8 cellular contexts compared by ENCODE assay signal in genomic region chr6:35489995-35490791, GRCh38. TPM values are rescaled to one million over a fixed set of nuclear protein-coding genes. Genes with fewer than 3 reads are reported as not detected.
DNase-seq lines count a peak whose midpoint lies in the region; ATAC-seq and TF ChIP-seq lines count a peak whose summit lies in the region.

No MANE protein-coding gene starts in this region.

- TF ChIP-seq CTCF in left ventricle myocardium inferior (IDR thresholded peaks at IDR 0.05; ENCODE audit: borderline replicate concordance) (no peak), psoas muscle (IDR thresholded peaks at IDR 0.05) (no peak)

- peak; percentile 10; the same call in 1 of the 3 replicates for ATAC-seq in SK-N-SH treated with all-trans-retinoic acid at 6 μM for 48 hours
- ATAC-seq in psoas muscle: peak; percentile 75 to 88 (median 80)
- no peak for ATAC-seq in GM21367 (IDR thresholded peaks at IDR 0.05; ENCODE audit: unreplicated experiment)
- ATAC-seq in GM21576 (IDR thresholded peaks at IDR 0.05; ENCODE audit: unreplicated experiment): no peak
- no peak for ATAC-seq in HG02885 (IDR thresholded peaks at IDR 0.05; ENCODE audit: poor library complexity, unreplicated experiment)

- peak overlapping the region; percentile 87 for H3K27ac ChIP-seq in left ventricle myocardium inferior (replicated peaks)
- peak overlapping the region; percentile 74 for H3K27ac ChIP-seq in psoas muscle

- no peaks in the 10 kb centered on the region for H3K36me3 Mint-ChIP-seq in activated T-helper 1 cell treated with anti-CD3 and anti-CD28 coated beads, Interleukin-12 subunit alpha, Interleukin-12 subunit beta, Interleukin-2, Interleukin-4 antibody, amounts not matched to agents 30 ng/mL and 10 ng/mL and 1 ng/mL, durations not matched to agents 14 hours and 24 hours and 36 hours (ENCODE audit: low read depth)

- no peak overlapping the region for H3K27ac Mint-ChIP-seq in activated T-helper 1 cell treated with anti-CD3 and anti-CD28 coated beads, Interleukin-12 subunit alpha, Interleukin-12 subunit beta, Interleukin-2, Interleukin-4 antibody, amounts not matched to agents 30 ng/mL and 10 ng/mL and 1 ng/mL, durations not matched to agents 14 hours and 24 hours and 36 hours

- H3K27me3 ChIP-seq in left ventricle myocardium inferior (ENCODE audit: low read depth) (no peaks in the 10 kb centered on the region), psoas muscle (ENCODE audit: insufficient read depth in 3 of 3, low read length in 2 of 3) (no peaks in the 10 kb centered on the region)

- H3K36me3 ChIP-seq in left ventricle myocardium inferior (no peaks in the 10 kb centered on the region), psoas muscle (ENCODE audit: insufficient read depth in 1 of 2, low read depth in 1 of 2) (peaks cover 0 to 6% of the 10 kb centered on the region in 2 donors)

- H3K9me3 ChIP-seq in left ventricle myocardium inferior (replicated peaks): no peaks in the 10 kb centered on the region
- no peaks in the 10 kb centered on the region for H3K9me3 ChIP-seq in psoas muscle

- H3K4me1 ChIP-seq in left ventricle myocardium inferior (peaks cover 97% of the 10 kb centered on the region), psoas muscle (peaks cover 57% of the 10 kb centered on the region)

- H3K9me3 Mint-ChIP-seq in activated T-helper 1 cell treated with anti-CD3 and anti-CD28 coated beads, Interleukin-12 subunit alpha, Interleukin-12 subunit beta, Interleukin-2, Interleukin-4 antibody, amounts not matched to agents 30 ng/mL and 10 ng/mL and 1 ng/mL, durations not matched to agents 14 hours and 24 hours and 36 hours: no peaks in the 10 kb centered on the region

- H3K27me3 Mint-ChIP-seq in activated T-helper 1 cell treated with anti-CD3 and anti-CD28 coated beads, Interleukin-12 subunit alpha, Interleukin-12 subunit beta, Interleukin-2, Interleukin-4 antibody, amounts not matched to agents 30 ng/mL and 10 ng/mL and 1 ng/mL, durations not matched to agents 14 hours and 24 hours and 36 hours (ENCODE audit: insufficient read depth): peaks cover 1% of the 10 kb centered on the region

- peak; percentile 93 for DNase-seq in EH (ENCODE audit: low read depth)
- DNase-seq in left ventricle myocardium inferior: peak; percentile 88
- DNase-seq in psoas muscle: peak; percentile 79 to 88
- DNase-seq in activated T-helper 1 cell treated with anti-CD3 and anti-CD28 coated beads, Interleukin-12 subunit alpha, Interleukin-12 subunit beta, Interleukin-2, Interleukin-4 antibody, amounts not matched to agents 30 ng/mL and 10 ng/mL and 1 ng/mL, durations not matched to agents 14 hours and 24 hours and 36 hours (ENCODE audit: low spot score): no peak

- intact Hi-C loops in left ventricle myocardium inferior (cut with micrococcal nuclease) (no loop called here), psoas muscle (cut with DNase I) (no loop called here)
- intact Hi-C loops in activated T-helper 1 cell treated with anti-CD3 and anti-CD28 coated beads, Interleukin-12 subunit alpha, Interleukin-12 subunit beta, Interleukin-2, Interleukin-4 antibody, amounts not matched to agents 30 ng/mL and 10 ng/mL and 1 ng/mL, durations not matched to agents 14 hours and 24 hours and 36 hours (cut with micrococcal nuclease): no loop called here

- H3K4me3 Mint-ChIP-seq in activated T-helper 1 cell treated with anti-CD3 and anti-CD28 coated beads, Interleukin-12 subunit alpha, Interleukin-12 subunit beta, Interleukin-2, Interleukin-4 antibody, amounts not matched to agents 30 ng/mL and 10 ng/mL and 1 ng/mL, durations not matched to agents 14 hours and 24 hours and 36 hours: no peak overlapping the region

- peaks cover 5% of the 10 kb centered on the region for H3K4me1 Mint-ChIP-seq in activated T-helper 1 cell treated with anti-CD3 and anti-CD28 coated beads, Interleukin-12 subunit alpha, Interleukin-12 subunit beta, Interleukin-2, Interleukin-4 antibody, amounts not matched to agents 30 ng/mL and 10 ng/mL and 1 ng/mL, durations not matched to agents 14 hours and 24 hours and 36 hours (ENCODE audit: low read depth)

- WGBS in psoas muscle, 3 donors: 9 to 12% (median 10%) methylated on average over 23 to 28 of the region's 28 CpGs

- H3K4me3 ChIP-seq in left ventricle myocardium inferior: peak overlapping the region; percentile 54
- peak overlapping the region; percentile 49 for H3K4me3 ChIP-seq in psoas muscle

TF ChIP-seq in SK-N-SH treated with all-trans-retinoic acid at 6 μM for 48 hours, 23 proteins besides CTCF, POLR2A, EP300 and RAD21:
- TF ChIP-seq CSRNP3 (CRISPR knock-in tag; IDR thresholded peaks at IDR 0.05) (no peak), ZFP30 (CRISPR knock-in tag; IDR thresholded peaks at IDR 0.05) (no peak)

RNA-seq across cellular contexts. Expression of gene TEAD3, which starts 6.7 kb away (rescaled TPM):
- total RNA-seq in left ventricle myocardium inferior (28.0 TPM), psoas muscle (10 to 100 TPM; 23.0 to 44.3 (median 26.2) TPM)
- 10 to 100 TPM; 12.1 to 15.8 (median 14.5) TPM for polyA plus RNA-seq in psoas muscle
- 1.5 and 2.0 TPM in 2 replicates for total RNA-seq in activated T-helper 1 cell treated with anti-CD3 and anti-CD28 coated beads, Interleukin-12 subunit alpha, Interleukin-12 subunit beta, Interleukin-2, Interleukin-4 antibody, amounts not matched to agents 30 ng/mL and 10 ng/mL and 1 ng/mL, durations not matched to agents 14 hours and 24 hours and 36 hours

RNA-seq across cellular contexts. Expression of gene RPL10A, which starts 22.0 kb away (rescaled TPM):
- total RNA-seq in left ventricle myocardium inferior (552 TPM), psoas muscle (100 to 1,000 TPM; 668 to 832 (median 736) TPM)
- polyA plus RNA-seq in psoas muscle: 1,000 to 10,000 TPM in 2 of 3 donors, 100 to 1,000 TPM in 1; 918 to 1,629 (median 1,240) TPM
- total RNA-seq in activated T-helper 1 cell treated with anti-CD3 and anti-CD28 coated beads, Interleukin-12 subunit alpha, Interleukin-12 subunit beta, Interleukin-2, Interleukin-4 antibody, amounts not matched to agents 30 ng/mL and 10 ng/mL and 1 ng/mL, durations not matched to agents 14 hours and 24 hours and 36 hours: 1,580 and 1,584 TPM in 2 replicates

RNA-seq across cellular contexts. Expression of gene TULP1, which starts 22.5 kb away (rescaled TPM):
- total RNA-seq in left ventricle myocardium inferior (not detected), psoas muscle (not detected)
- under 1 TPM; 0.05 to 0.09 (median 0.08) TPM for polyA plus RNA-seq in psoas muscle
- total RNA-seq in activated T-helper 1 cell treated with anti-CD3 and anti-CD28 coated beads, Interleukin-12 subunit alpha, Interleukin-12 subunit beta, Interleukin-2, Interleukin-4 antibody, amounts not matched to agents 30 ng/mL and 10 ng/mL and 1 ng/mL, durations not matched to agents 14 hours and 24 hours and 36 hours: not detected in 2 replicates

RNA-seq across cellular contexts. Expression of gene FANCE, which starts 38.1 kb away (rescaled TPM):
- total RNA-seq in left ventricle myocardium inferior (3.7 TPM), psoas muscle (1 to 10 TPM; 5.7 to 9.3 (median 8.1) TPM)
- 10 to 100 TPM in 1 of 3 donors, 1 to 10 TPM in 2; 3.8 to 15.2 (median 4.5) TPM for polyA plus RNA-seq in psoas muscle
- total RNA-seq in activated T-helper 1 cell treated with anti-CD3 and anti-CD28 coated beads, Interleukin-12 subunit alpha, Interleukin-12 subunit beta, Interleukin-2, Interleukin-4 antibody, amounts not matched to agents 30 ng/mL and 10 ng/mL and 1 ng/mL, durations not matched to agents 14 hours and 24 hours and 36 hours: 21.9 and 22.3 TPM in 2 replicates

Comparison
In these comparisons a context has a peak if more than half of its experiments do, and no peak if none do; other contexts are left out.
1. ATAC-seq: peak in SK-N-SH treated with all-trans-retinoic acid at 6 μM for 48 hours (single experiment) and psoas muscle (4 of 4); none in GM21367 (single experiment), GM21576 (single experiment) and HG02885 (single experiment).